In genomic region chr2:24863636-24864035, GRCh38 we compare ENCODE assay signal across 2 cellular contexts.
TF ChIP-seq lines count a peak whose summit lies in the region.

No MANE protein-coding gene starts in this region.

TF ChIP-seq in IMR-90, 13 proteins besides CTCF, POLR2A, EP300 and RAD21 (continued from another document):
- TF ChIP-seq ELK1 (IDR thresholded peaks at IDR 0.05; ENCODE audit: borderline replicate concordance, low read depth, low read length) (no peak), MAZ (IDR thresholded peaks at IDR 0.05; ENCODE audit: borderline replicate concordance, low read depth, low read length) (no peak), MXI1 (IDR thresholded peaks at IDR 0.05; ENCODE audit: borderline replicate concordance, low read depth, low read length) (no peak), USF2 (IDR thresholded peaks at IDR 0.05; ENCODE audit: low read depth, low read length) (no peak), CHD1 (IDR thresholded peaks at IDR 0.05; ENCODE audit: low read depth, low read length) (no peak)

TF ChIP-seq in SK-N-SH, 30 proteins besides CTCF, POLR2A, EP300 and RAD21 (continued from another document):
- TF ChIP-seq ZBTB33 (IDR thresholded peaks at IDR 0.05; ENCODE audit: borderline replicate concordance, low read depth) (no peak), IRF3 (IDR thresholded peaks at IDR 0.05; ENCODE audit: low read depth, low read length) (no peak), MXI1 (IDR thresholded peaks at IDR 0.05; ENCODE audit: low read depth, low read length) (no peak), RFX5 (IDR thresholded peaks at IDR 0.05; ENCODE audit: low read length) (no peak), ELF1 (IDR thresholded peaks at IDR 0.05) (no peak), MAX (IDR thresholded peaks at IDR 0.05; ENCODE audit: low read depth) (no peak), TEAD4 (IDR thresholded peaks at IDR 0.05; ENCODE audit: borderline replicate concordance, insufficient read depth) (no peak), USF2 (IDR thresholded peaks at IDR 0.05; ENCODE audit: borderline replicate concordance, low read depth, low read length) (no peak), USF1 (IDR thresholded peaks at IDR 0.05; ENCODE audit: borderline replicate concordance, low read depth) (no peak), RCOR1 (IDR thresholded peaks at IDR 0.05; ENCODE audit: low read length) (no peak), NFIC (IDR thresholded peaks at IDR 0.05; ENCODE audit: borderline replicate concordance) (no peak), JUND (IDR thresholded peaks at IDR 0.05) (no peak), SMC3 (IDR thresholded peaks at IDR 0.05; ENCODE audit: low read depth, low read length) (no peak), MEF2A (IDR thresholded peaks at IDR 0.05; ENCODE audit: borderline replicate concordance, low read depth) (no peak), FOXJ3 (CRISPR knock-in tag; IDR thresholded peaks at IDR 0.05) (no peak), NRF1 (IDR thresholded peaks at IDR 0.05; ENCODE audit: low read depth, low read length) (no peak), EZH2phosphoT487 (IDR thresholded peaks at IDR 0.05; ENCODE audit: borderline replicate concordance, low read depth) (no peak), GABPA (IDR thresholded peaks at IDR 0.05; ENCODE audit: low read depth) (no peak)
TF ChIP-seq in SK-N-SH: peak in this region for 0.
